10 cellular contexts compared by ENCODE assay signal in genomic region chr2:23900927-23901322, GRCh38. TPM values are rescaled to one million over a fixed set of nuclear protein-coding genes. Genes with fewer than 3 reads are reported as not detected.
DNase-seq lines count a peak whose midpoint lies in the region; ATAC-seq and TF ChIP-seq lines count a peak whose summit lies in the region.
"Had no signal": no experiment of that assay in that cellular context is flagged by ENCODE, and none has a peak within 500 bp of the region (broad histone marks: within the 10 kb centered on the region; RNA-seq: fewer than 3 reads in every experiment).

No MANE protein-coding gene starts in this region.

- H3K36me3 ChIP-seq in GM23248 (ENCODE audit: low read depth), result no peaks in the 10 kb centered on the region
- no peaks in the 10 kb centered on the region for H3K36me3 ChIP-seq in RWPE2 (ENCODE audit: low read depth)

- peaks cover 29% of the 10 kb centered on the region for H3F3A ChIP-seq in GM23248 (ENCODE audit: insufficient read depth)

- H3K4me1 ChIP-seq in GM23248 (ENCODE audit: insufficient read depth) (peaks cover 43% of the 10 kb centered on the region), RWPE2 (ENCODE audit: insufficient read depth, poor library complexity, severe bottlenecking) (peaks cover 31% of the 10 kb centered on the region)

- H3K4me2 ChIP-seq in GM23248 (ENCODE audit: unreplicated experiment), result peak overlapping the region; percentile 75

- ATAC-seq in RWPE2 (ENCODE audit: low read depth) (peak; percentile 73), GM18868 (IDR thresholded peaks at IDR 0.05; ENCODE audit: unreplicated experiment) (no peak), GM18861 (IDR thresholded peaks at IDR 0.05; ENCODE audit: unreplicated experiment) (no peak)

- H3K9me3 ChIP-seq in GM23248 (ENCODE audit: low read depth), result no peaks in the 10 kb centered on the region
- H3K9me3 ChIP-seq in RWPE2 (ENCODE audit: severe bottlenecking), result no peaks in the 10 kb centered on the region

- H2AFZ ChIP-seq in GM23248, result peak overlapping the region; percentile 69

- peaks cover 94% of the 10 kb centered on the region for H3K79me2 ChIP-seq in GM23248 (ENCODE audit: insufficient read depth)

- H4K20me1 ChIP-seq in GM23248 (ENCODE audit: insufficient read depth), result no peaks in the 10 kb centered on the region

- in situ Hi-C loops in GM23248 (cut with MboI), result no loop called here

- TF ChIP-seq CTCF in RWPE2 (IDR thresholded peaks at IDR 0.05; ENCODE audit: poor library complexity, severe bottlenecking), result no peak

- H3K9me2 ChIP-seq in GM23248 (ENCODE audit: insufficient read depth), result no peaks in the 10 kb centered on the region

- peak overlapping the region; percentile 49 for H3K4me3 ChIP-seq in GM23248
- no peak overlapping the region for H3K4me3 ChIP-seq in RWPE2 (ENCODE audit: severe bottlenecking)
- no peak overlapping the region for H3K4me3 ChIP-seq in skin epidermis

- DNase-seq in GM23248, result peak; percentile 91
- DNase-seq in RWPE2 (ENCODE audit: low spot score), result no peak
- peak; percentile 94 for DNase-seq in fibroblast of peridontal ligament (ENCODE audit: extremely low read depth)
- DNase-seq in middle frontal gyrus (ENCODE audit: extremely low spot score, low spot score), result no peak
- no peak for DNase-seq in RPMI8226
- DNase-seq: NCI-H2171 treated with DMSO at 0.1 percent for 48 hours; stimulated activated naive CD4-positive, alpha-beta T cell had no signal

- H3K27ac ChIP-seq in GM23248, result peak overlapping the region; percentile 88
- H3K27ac ChIP-seq in RWPE2 (ENCODE audit: poor library complexity, severe bottlenecking), result peak overlapping the region; percentile 59
- H3K27ac ChIP-seq in skin epidermis, result peak overlapping the region in 20 of 21 experiments; percentile 4 to 80 (median 64)

- peak overlapping the region; percentile 72 for H3K9ac ChIP-seq in GM23248

- no peaks in the 10 kb centered on the region for H3K27me3 ChIP-seq in GM23248 (replicated peaks; ENCODE audit: insufficient read depth)
- H3K27me3 ChIP-seq in RWPE2 (ENCODE audit: insufficient read depth, poor library complexity, severe bottlenecking), result no peaks in the 10 kb centered on the region

- WGBS in GM23248 (ENCODE audit: low coverage in 1 of 2, low lambda C conversion rate in 2 of 2, missing lambda C conversion rate in 2 of 2), 2 experiments, result 1 to 4% methylated on average over 5 of the region's 5 CpGs

RNA-seq across cellular contexts. Expression of gene ATAD2B, which starts 26.0 kb away (rescaled TPM):
- total RNA-seq in GM23248 (2014; rRNA removed; shearing (Covaris generic)), result 6.7 and 10.9 TPM in 2 replicates
- polyA plus RNA-seq in GM23248 (2016; fragmentation: Nextera tagmentation; extraction: Ambion mirVana), result 4.1 and 4.8 TPM in 2 replicates

RNA-seq across cellular contexts. Expression of gene UBXN2A, which starts 39.3 kb away (rescaled TPM):
- total RNA-seq in GM23248 (2014; rRNA removed; shearing (Covaris generic)), result 11.9 and 17.2 TPM in 2 replicates
- polyA plus RNA-seq in GM23248 (2016; fragmentation: Nextera tagmentation; extraction: Ambion mirVana), result 16.3 and 18.0 TPM in 2 replicates

Comparison
In these comparisons a context has a peak if more than half of its experiments do, and no peak if none do; other contexts are left out.
1. DNase-seq: peak in GM23248 (single experiment) and fibroblast of peridontal ligament (single experiment); none in RWPE2 (single experiment), middle frontal gyrus (single experiment) and RPMI8226 (single experiment).
2. Peak in every context shown above with its lines, with median percentiles within 50 percentile points of each other: H3K27ac ChIP-seq.